ENCODE assay signal across 12 cellular contexts in the genomic region with DNA sequence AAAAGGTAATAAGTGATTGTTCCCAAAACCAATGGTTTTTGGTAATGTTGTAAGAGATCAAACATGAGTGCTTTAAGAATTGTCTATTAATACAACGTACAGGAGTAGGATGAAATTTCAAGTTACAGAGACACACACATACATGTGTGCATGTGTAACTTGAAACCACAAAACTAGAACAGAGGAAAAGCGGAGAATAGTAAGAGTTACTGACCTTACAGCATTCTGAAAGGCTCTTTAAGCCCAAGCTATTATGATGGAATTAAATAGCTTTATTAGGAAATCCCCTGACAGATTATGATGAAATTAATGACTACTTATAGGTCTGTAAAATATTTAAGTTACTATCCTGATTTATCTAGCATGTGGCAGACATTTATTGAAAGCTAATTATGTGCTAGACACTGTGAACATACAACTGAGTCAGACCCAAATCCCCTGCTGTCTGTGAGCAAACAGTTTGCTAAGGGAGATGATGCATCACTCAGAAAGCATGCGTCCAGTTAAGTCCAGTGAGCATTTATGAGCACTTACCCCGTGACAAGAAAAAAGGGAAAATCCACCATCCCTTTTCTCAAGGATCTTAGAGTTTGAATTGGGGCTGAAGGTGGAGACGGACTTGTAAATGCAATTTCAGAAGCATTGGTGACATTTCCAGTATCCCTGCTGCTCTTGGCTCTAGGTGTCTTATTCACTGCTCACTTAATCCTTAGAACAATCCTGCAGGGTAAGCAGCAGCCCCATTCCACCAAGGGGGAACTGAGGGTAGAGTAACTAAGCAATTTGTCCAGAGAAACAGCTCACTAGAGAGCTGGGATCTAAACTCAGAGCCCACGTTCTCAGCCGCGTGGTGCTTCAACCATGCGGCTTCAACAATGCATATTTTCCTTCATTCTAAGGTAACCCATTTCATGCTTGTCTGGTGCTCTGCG.
A peak's percentile ranks its signal among the peaks of the same experiment; 100 is the strongest.
DNase-seq lines count a peak whose midpoint lies in the region; ATAC-seq, FAIRE-seq and TF ChIP-seq lines count a peak whose summit lies in the region.
"Had no signal": no experiment of that assay in that cellular context is flagged by ENCODE, and none has a peak within 500 bp of the region (broad histone marks: within the 10 kb centered on the region; RNA-seq: fewer than 3 reads in every experiment).

No MANE protein-coding gene starts in this region.

- FAIRE-seq in RCC 7860 (lab: Jason Lieb, UNC) = peak; percentile 82

- no peak for ATAC-seq in HG02798 (IDR thresholded peaks at IDR 0.05; ENCODE audit: poor library complexity, unreplicated experiment)
- ATAC-seq: body of pancreas had no signal

- DNase-seq in G401 (ENCODE audit: low spot score) (peak; percentile 18), RCC 7860 (ENCODE audit: low spot score) (peak; percentile 67), esophagus muscularis mucosa (ENCODE audit: extremely low spot score) (peak; percentile 60), retinal pigment epithelial cell (ENCODE audit: low read depth) (peak; percentile 93), prostate gland (ENCODE audit: low spot score) (no peak), mesothelial cell of epicardium (ENCODE audit: low spot score in 2 of 2, unreplicated experiment in 2 of 2) (no peak)
- no peak for DNase-seq in activated CD4-positive, alpha-beta T cell treated with anti-CD3 and anti-CD28 coated beads for 48 hours
- DNase-seq: body of pancreas, DMS53, NCI-H748 treated with DMSO at 0.1 percent for 48 hours had no signal

- no peak overlapping the region for H3K27ac Mint-ChIP-seq in mesothelial cell of epicardium

- intact Hi-C loops in esophagus muscularis mucosa (cut with DNase I) = no loop called here
- intact Hi-C loops in prostate gland (cut with DNase I) = no loop called here

- no peaks in the 10 kb centered on the region for H3K9me3 Mint-ChIP-seq in mesothelial cell of epicardium

- H3K36me3 ChIP-seq in esophagus muscularis mucosa = peaks cover 51 to 99% (median 83%) of the 10 kb centered on the region in 4 donors
- H3K36me3 ChIP-seq in prostate gland = no peaks in the 10 kb centered on the region

- peaks cover 21% of the 10 kb centered on the region for H3K27me3 Mint-ChIP-seq in mesothelial cell of epicardium (ENCODE audit: low read depth)

- no peak overlapping the region for H3K27ac ChIP-seq in esophagus muscularis mucosa (replicated peaks in 1 of 4)
- H3K27ac ChIP-seq in prostate gland = no peak overlapping the region
- H3K27ac ChIP-seq: body of pancreas, right atrium auricular region had no signal

- no peak overlapping the region for H3K4me3 Mint-ChIP-seq in mesothelial cell of epicardium

- peaks cover 5% of the 10 kb centered on the region for H3K4me1 Mint-ChIP-seq in mesothelial cell of epicardium

- TF ChIP-seq EP300 in esophagus muscularis mucosa (IDR thresholded peaks at IDR 0.05) = no peak

- TF ChIP-seq POLR2A in esophagus muscularis mucosa (IDR thresholded peaks at IDR 0.05; ENCODE audit: low read depth) = no peak
- TF ChIP-seq POLR2A in prostate gland (IDR thresholded peaks at IDR 0.05) = no peak

- H3K4me1 ChIP-seq in esophagus muscularis mucosa = no peaks in the 10 kb centered on the region
- no peaks in the 10 kb centered on the region for H3K4me1 ChIP-seq in prostate gland (replicated peaks)
- H3K4me1 ChIP-seq: right atrium auricular region had no signal

- H3K9me3 ChIP-seq in esophagus muscularis mucosa (no peaks in the 10 kb centered on the region), prostate gland (no peaks in the 10 kb centered on the region)
- H3K9me3 ChIP-seq: body of pancreas, right atrium auricular region had no signal

- H3K4me3 ChIP-seq in esophagus muscularis mucosa (no peak overlapping the region), retinal pigment epithelial cell (ENCODE audit: low read length) (no peak overlapping the region), prostate gland (no peak overlapping the region)
- H3K4me3 ChIP-seq: body of pancreas, right atrium auricular region had no signal

- TF ChIP-seq CTCF in esophagus muscularis mucosa (IDR thresholded peaks at IDR 0.05) (no peak), retinal pigment epithelial cell (conservative IDR thresholded peaks at IDR 0.05; ENCODE audit: low read depth, low read length) (no peak), prostate gland (IDR thresholded peaks at IDR 0.05) (no peak), mesothelial cell of epicardium (IDR thresholded peaks at IDR 0.05; ENCODE audit: unreplicated experiment) (no peak)

- peaks cover 22% of the 10 kb centered on the region for H3K36me3 Mint-ChIP-seq in mesothelial cell of epicardium

- H3K27me3 ChIP-seq in esophagus muscularis mucosa = no peaks in the 10 kb centered on the region
- no peaks in the 10 kb centered on the region for H3K27me3 ChIP-seq in prostate gland (replicated peaks; ENCODE audit: insufficient read depth)
- H3K27me3 ChIP-seq: body of pancreas, right atrium auricular region had no signal

- 86% methylated on average over 10 of the region's 10 CpGs for WGBS in esophagus muscularis mucosa
- WGBS in prostate gland = 75% methylated on average over 10 of the region's 10 CpGs

- in situ Hi-C loops in G401 (cut with HindIII; ENCODE audit: low sequenced_read_pairs) = no loop called here

Comparison
In these comparisons a context has a peak if more than half of its experiments do, and no peak if none do; other contexts are left out.
1. DNase-seq: peak in G401 (single experiment), RCC 7860 (single experiment), esophagus muscularis mucosa (single experiment) and retinal pigment epithelial cell (single experiment); none in prostate gland (single experiment), mesothelial cell of epicardium (0 of 2) and activated CD4-positive, alpha-beta T cell treated with anti-CD3 and anti-CD28 coated beads for 48 hours (single experiment).